22 cellular contexts compared by ENCODE assay signal in genomic region chr5:137070521-137070920, GRCh38.
"Had no signal": no experiment of that assay in that cellular context is flagged by ENCODE, and none has a peak within 500 bp of the region (broad histone marks: within the 10 kb centered on the region; RNA-seq: fewer than 3 reads in every experiment).

No MANE protein-coding gene starts in this region.

- H3K9ac ChIP-seq: KMS-11 had no signal

- H3K9me3 Mint-ChIP-seq: activated naive CD8-positive, alpha-beta T cell treated with anti-CD3 and anti-CD28 coated beads, Interleukin-2, amount 10 ng/mL, durations not matched to agents 7 days and 5 days; T-helper 2 cell treated with Interferon-gamma antibody and Interleukin-4, amounts not matched to agents 5 μg/mL and 100 μg/mL, for 36 hours had no signal

- H3K36me3 ChIP-seq: adrenal gland had no signal

- DNase-seq: activated CD4-positive, alpha-beta T cell treated with anti-CD3 and anti-CD28 coated beads for 48 hours; activated CD4-positive, alpha-beta T cell treated with anti-CD3 and anti-CD28 coated beads, Interleukin-2, amount 50 U/mL, for 4 hours; activated CD4-positive, CD25-positive, alpha-beta regulatory T cell treated with anti-CD3 and anti-CD28 coated beads, Interleukin-2, amount 50 U/mL, for 72 hours; activated CD8-positive, alpha-beta memory T cell treated with anti-CD3 and anti-CD28 coated beads, Interleukin-2, amount 50 U/mL, for 48 hours; activated CD8-positive, alpha-beta T cell treated with anti-CD3 and anti-CD28 coated beads, Interleukin-2, amount 10 ng/mL, durations not matched to agents 7 days and 5 days; activated naive CD4-positive, alpha-beta T cell treated with anti-CD3 and anti-CD28 coated beads, Interleukin-2, amount 50 U/mL, for 16 hours; activated naive CD8-positive, alpha-beta T cell treated with anti-CD3 and anti-CD28 coated beads, Interleukin-2, amount 10 ng/mL, durations not matched to agents 7 days and 5 days; activated T-cell treated with anti-CD3 and anti-CD28 coated beads, Interleukin-2, amount 50 U/mL, for 1 hour; anterior cingulate cortex; central memory CD4-positive, alpha-beta T cell; NCI-H1092; NCI-H1417; NCI-H1930; NCI-H2107; NCI-H446; NCI-H524; SIG-M5; SW 1271 had no signal

- H3K4me1 Mint-ChIP-seq: activated naive CD8-positive, alpha-beta T cell treated with anti-CD3 and anti-CD28 coated beads, Interleukin-2, amount 10 ng/mL, durations not matched to agents 7 days and 5 days had no signal

- H3K4me2 ChIP-seq: KMS-11 had no signal

- H3K27me3 Mint-ChIP-seq: activated naive CD8-positive, alpha-beta T cell treated with anti-CD3 and anti-CD28 coated beads, Interleukin-2, amount 10 ng/mL, durations not matched to agents 7 days and 5 days had no signal

- ATAC-seq: activated CD8-positive, alpha-beta T cell treated with anti-CD3 and anti-CD28 coated beads, Interleukin-2, amount 10 ng/mL, durations not matched to agents 7 days and 5 days; WTC11 had no signal

- H3K4me3 Mint-ChIP-seq: activated CD8-positive, alpha-beta T cell treated with anti-CD3 and anti-CD28 coated beads, Interleukin-2, amount 10 ng/mL, durations not matched to agents 7 days and 5 days; activated naive CD8-positive, alpha-beta T cell treated with anti-CD3 and anti-CD28 coated beads, Interleukin-2, amount 10 ng/mL, durations not matched to agents 7 days and 5 days; T-helper 2 cell treated with Interferon-gamma antibody and Interleukin-4, amounts not matched to agents 5 μg/mL and 100 μg/mL, for 36 hours; WTC11 had no signal

- H3K4me3 ChIP-seq: adrenal gland had no signal

- H3K27ac Mint-ChIP-seq: activated CD8-positive, alpha-beta T cell treated with anti-CD3 and anti-CD28 coated beads, Interleukin-2, amount 10 ng/mL, durations not matched to agents 7 days and 5 days; activated naive CD8-positive, alpha-beta T cell treated with anti-CD3 and anti-CD28 coated beads, Interleukin-2, amount 10 ng/mL, durations not matched to agents 7 days and 5 days; T-helper 2 cell treated with Interferon-gamma antibody and Interleukin-4, amounts not matched to agents 5 μg/mL and 100 μg/mL, for 36 hours; WTC11 had no signal

- H3K27ac ChIP-seq: KMS-11 had no signal

- H3K27me3 ChIP-seq: adrenal gland had no signal
